In genomic region chr7:35220176-35220575, GRCh38 we compare ENCODE assay signal across 10 cellular contexts. TPM values are rescaled to one million over a fixed set of nuclear protein-coding genes. Genes with fewer than 3 reads are reported as not detected.
DNase-seq lines count a peak whose midpoint lies in the region; ATAC-seq and TF ChIP-seq lines count a peak whose summit lies in the region.
"Not testable (repeated sequence)": the region's sequence is repeated elsewhere in the genome, so short reads cannot be mapped to it uniquely, and the experiment has no call there.
"Had no signal": no experiment of that assay in that cellular context is flagged by ENCODE, and none has a peak within 500 bp of the region (broad histone marks: within the 10 kb centered on the region; RNA-seq: fewer than 3 reads in every experiment).

No MANE protein-coding gene starts in this region.

- H3K36me3 ChIP-seq in heart left ventricle, result peaks cover 0 to 39% (median 0%) of the 10 kb centered on the region in 9 donors
- H3K36me3 ChIP-seq in left ventricle myocardium inferior, result peaks cover 15% of the 10 kb centered on the region
- not testable (repeated sequence) for H3K36me3 ChIP-seq in smooth muscle cell (ENCODE audit: low read depth)

- H3K27me3 ChIP-seq in heart left ventricle; left ventricle myocardium inferior (ENCODE audit: low read depth); smooth muscle cell (ENCODE audit: low read depth): not testable (repeated sequence)

- H3K27ac ChIP-seq in heart left ventricle, result not testable (repeated sequence)
- peak overlapping the region; percentile 22 for H3K27ac ChIP-seq in left ventricle myocardium inferior (replicated peaks)
- H3K27ac ChIP-seq in smooth muscle cell (ENCODE audit: low read depth), result peak overlapping the region; percentile 2

- H3K9ac ChIP-seq in smooth muscle cell (ENCODE audit: low read depth), result not testable (repeated sequence)

- H3K79me2 ChIP-seq in smooth muscle cell (ENCODE audit: low read depth), result peaks cover 65% of the 10 kb centered on the region

- not testable (repeated sequence) for TF ChIP-seq POLR2A in heart left ventricle (IDR thresholded peaks at IDR 0.05)

- DNase-seq in DMS 273 treated with DMSO at 0.1 percent for 48 hours (lab: John Stamatoyannopoulos, UW) (peak; percentile 62), NCI-H69 (lab: John Stamatoyannopoulos, UW) (peak; percentile 11), heart left ventricle (peak in 1 of 5 donors; percentile 51)
- DNase-seq in Right ventricle myocardium inferior (ENCODE audit: missing footprints); left ventricle myocardium inferior; smooth muscle cell (lab: John Stamatoyannopoulos, UW; ENCODE audit: unreplicated experiment): not testable (repeated sequence)

- peaks cover 0 to 46% (median 9%) of the 10 kb centered on the region in 12 donors for H3K4me1 ChIP-seq in heart left ventricle
- H3K4me1 ChIP-seq in left ventricle myocardium inferior, result peaks cover 72% of the 10 kb centered on the region
- not testable (repeated sequence) for H3K4me1 ChIP-seq in smooth muscle cell (ENCODE audit: low read depth)

- WGBS in heart left ventricle, 4 donors, result 27 to 40% (median 35%) methylated on average over 2 of the region's 2 CpGs
- 89% methylated on average over 2 of the region's 2 CpGs for WGBS in smooth muscle cell (ENCODE audit: low lambda C conversion rate)

- not testable (repeated sequence) for TF ChIP-seq CTCF in heart left ventricle (IDR thresholded peaks at IDR 0.05); left ventricle myocardium inferior (IDR thresholded peaks at IDR 0.05; ENCODE audit: borderline replicate concordance); smooth muscle cell (IDR thresholded peaks at IDR 0.05; ENCODE audit: borderline replicate concordance, insufficient read depth, poor library complexity, severe bottlenecking)

- ATAC-seq in Right ventricle myocardium inferior (peak; percentile 71), heart left ventricle (peak; percentile 56 to 90 (median 68))

- intact Hi-C loops in Right ventricle myocardium inferior (cut with DNase I); heart left ventricle (cut with DNase I); left ventricle myocardium inferior (cut with micrococcal nuclease): not testable (repeated sequence)

- not testable (repeated sequence) for H2AFZ ChIP-seq in smooth muscle cell (ENCODE audit: low read depth)

- H3F3A ChIP-seq in smooth muscle cell (ENCODE audit: low read depth), result not testable (repeated sequence)

- not testable (repeated sequence) for H3K4me3 ChIP-seq in heart left ventricle, left ventricle myocardium inferior, smooth muscle cell

- H3K9me3 ChIP-seq in heart left ventricle; left ventricle myocardium inferior (replicated peaks); smooth muscle cell (replicated peaks; ENCODE audit: low read depth): not testable (repeated sequence)

- not testable (repeated sequence) for H3K4me2 ChIP-seq in smooth muscle cell

- H4K20me1 ChIP-seq in smooth muscle cell (ENCODE audit: low read depth), result peaks cover 53% of the 10 kb centered on the region

RNA-seq across cellular contexts. Expression of gene TBX20, which starts 33.7 kb away (rescaled TPM):
- total RNA-seq in Right ventricle myocardium inferior, result 138 TPM
- total RNA-seq in heart left ventricle, result 100 to 1,000 TPM in 7 of 9 donors, 10 to 100 TPM in 2; 84.8 to 155 (median 127) TPM
- 10 to 100 TPM in 1 of 2 donors, 1 to 10 TPM in 1; 5.1 to 30.8 TPM for polyA plus RNA-seq in heart left ventricle
- 83.9 TPM for total RNA-seq in left ventricle myocardium inferior
- total RNA-seq in smooth muscle cell, result 58.4 and 71.1 TPM in 2 replicates
- polyA plus RNA-seq in smooth muscle cell, result 4.3 and 5.0 TPM in 2 replicates
- total RNA-seq: CD8-positive, alpha-beta memory T cell; GM23248; H9 had no signal
- polyA plus RNA-seq: CD14-positive monocyte; CD8-positive, alpha-beta memory T cell; GM23248 had no signal
